ENCODE assay signal across 1 cellular context in the genomic region with DNA sequence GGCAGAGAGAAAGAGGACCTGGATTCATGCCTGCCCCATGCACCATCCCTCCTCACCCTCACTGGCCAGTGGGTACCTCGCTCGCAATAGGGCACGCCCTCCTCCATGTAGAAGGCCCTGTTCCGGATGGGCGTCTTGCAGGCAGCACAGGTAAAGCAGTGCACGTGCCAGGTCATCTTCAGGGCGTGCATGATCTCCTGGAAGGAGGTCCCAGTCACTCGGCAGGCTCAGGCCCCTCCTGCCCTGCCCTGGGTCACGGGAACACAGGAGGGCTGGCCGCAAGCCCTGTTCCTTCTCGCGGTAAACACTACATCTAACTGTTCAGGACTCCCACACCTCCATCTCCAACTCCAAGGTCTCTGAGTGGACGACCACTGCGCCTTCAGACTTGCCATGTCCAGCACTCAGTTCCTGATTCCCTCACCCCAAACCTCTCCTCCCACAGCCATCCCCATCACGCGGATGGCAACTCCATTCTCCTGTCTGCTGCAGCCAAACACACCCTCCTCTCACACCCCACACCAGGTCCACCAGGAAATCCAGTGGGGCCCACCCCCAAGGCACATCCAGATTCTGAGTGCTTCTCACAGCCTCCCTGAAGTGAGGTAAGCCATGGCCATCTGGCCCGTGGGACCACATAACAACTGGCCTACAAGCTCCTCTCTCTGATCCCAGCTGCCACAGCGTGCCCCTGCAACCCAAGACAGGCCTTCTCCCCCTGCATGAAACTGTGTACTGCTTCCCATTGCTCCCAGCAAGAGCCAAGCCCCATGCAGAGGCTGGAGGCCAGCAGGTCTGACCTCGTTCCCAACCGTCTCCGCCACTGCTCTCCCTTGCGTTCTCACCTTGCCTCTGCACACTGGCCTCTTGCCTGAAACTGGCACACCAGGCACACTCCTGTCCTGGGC.
TF ChIP-seq lines count a peak whose summit lies in the region.

No MANE protein-coding gene starts in this region.

TF ChIP-seq in K562, 482 proteins besides CTCF, POLR2A, EP300 and RAD21 (continued from another document):
- TF ChIP-seq, protein P1, sequence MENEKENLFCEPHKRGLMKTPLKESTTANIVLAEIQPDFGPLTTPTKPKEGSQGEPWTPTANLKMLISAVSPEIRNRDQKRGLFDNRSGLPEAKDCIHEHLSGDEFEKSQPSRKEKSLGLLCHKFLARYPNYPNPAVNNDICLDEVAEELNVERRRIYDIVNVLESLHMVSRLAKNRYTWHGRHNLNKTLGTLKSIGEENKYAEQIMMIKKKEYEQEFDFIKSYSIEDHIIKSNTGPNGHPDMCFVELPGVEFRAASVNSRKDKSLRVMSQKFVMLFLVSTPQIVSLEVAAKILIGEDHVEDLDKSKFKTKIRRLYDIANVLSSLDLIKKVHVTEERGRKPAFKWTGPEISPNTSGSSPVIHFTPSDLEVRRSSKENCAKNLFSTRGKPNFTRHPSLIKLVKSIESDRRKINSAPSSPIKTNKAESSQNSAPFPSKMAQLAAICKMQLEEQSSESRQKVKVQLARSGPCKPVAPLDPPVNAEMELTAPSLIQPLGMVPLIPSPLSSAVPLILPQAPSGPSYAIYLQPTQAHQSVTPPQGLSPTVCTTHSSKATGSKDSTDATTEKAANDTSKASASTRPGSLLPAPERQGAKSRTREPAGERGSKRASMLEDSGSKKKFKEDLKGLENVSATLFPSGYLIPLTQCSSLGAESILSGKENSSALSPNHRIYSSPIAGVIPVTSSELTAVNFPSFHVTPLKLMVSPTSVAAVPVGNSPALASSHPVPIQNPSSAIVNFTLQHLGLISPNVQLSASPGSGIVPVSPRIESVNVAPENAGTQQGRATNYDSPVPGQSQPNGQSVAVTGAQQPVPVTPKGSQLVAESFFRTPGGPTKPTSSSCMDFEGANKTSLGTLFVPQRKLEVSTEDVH (IDR thresholded peaks at IDR 0.05; ENCODE audit: low read depth, partially characterized antibody) = peak; percentile 34
- TF ChIP-seq MYNN (IDR thresholded peaks at IDR 0.05) = peak; percentile 9
- TF ChIP-seq MYNN (CRISPR knock-in tag; IDR thresholded peaks at IDR 0.05) = no peak
- TF ChIP-seq HMG20B (CRISPR knock-in tag; IDR thresholded peaks at IDR 0.05) = no peak
- TF ChIP-seq ZNF436 (CRISPR knock-in tag; IDR thresholded peaks at IDR 0.05) = no peak
- TF ChIP-seq ZNF785 (CRISPR knock-in tag; IDR thresholded peaks at IDR 0.05) = no peak
- TF ChIP-seq ZNF224 (CRISPR knock-in tag; IDR thresholded peaks at IDR 0.05) = no peak
